8 cellular contexts compared by ENCODE assay signal in genomic region chr2:132268533-132269518, GRCh38.
A peak's percentile ranks its signal among the peaks of the same experiment; 100 is the strongest.
DNase-seq lines count a peak whose midpoint lies in the region; ATAC-seq and TF ChIP-seq lines count a peak whose summit lies in the region.
"Not testable (repeated sequence)": the region's sequence is repeated elsewhere in the genome, so short reads cannot be mapped to it uniquely, and the experiment has no call there.

No MANE protein-coding gene starts in this region.

- peak overlapping the region in 1 of 2 experiments; percentile 60; a peak in 1 of 4 replicates for H4K8ac ChIP-seq in IMR-90 (ENCODE audit: low read depth in 2 of 2, low read length in 2 of 2)

- H3K9me3 Mint-ChIP-seq in activated naive CD4-positive, alpha-beta T cell treated with anti-CD3 and anti-CD28 coated beads, Interleukin-2, amount 50 U/mL, for 24 hours, result not testable (repeated sequence)

- H3K4me1 Mint-ChIP-seq in activated naive CD4-positive, alpha-beta T cell treated with anti-CD3 and anti-CD28 coated beads, Interleukin-2, amount 50 U/mL, for 24 hours, result not testable (repeated sequence)

- not testable (repeated sequence) for TF ChIP-seq POLR2A in IMR-90 (IDR thresholded peaks at IDR 0.05; ENCODE audit: low read depth, low read length); esophagus squamous epithelium (IDR thresholded peaks at IDR 0.05); tibial nerve (IDR thresholded peaks at IDR 0.05)

- not testable (repeated sequence) for H3K23ac ChIP-seq in IMR-90 (ENCODE audit: low read depth, low read length)

- H3K4me1 ChIP-seq in IMR-90 (ENCODE audit: control insufficient read depth, insufficient read depth, low read length), result not testable (repeated sequence)
- H3K4me1 ChIP-seq in esophagus squamous epithelium (peaks cover 6 to 21% (median 10%) of the 10 kb centered on the region in 3 donors), tibial nerve (peaks cover 0 to 16% (median 3%) of the 10 kb centered on the region in 4 donors)

- H4K20me1 ChIP-seq in IMR-90 (ENCODE audit: insufficient read depth, low read length), result not testable (repeated sequence)

- CTCF ChIA-PET in IMR-90 (lab: Yijun Ruan, JAX), result not testable (repeated sequence)

- TF ChIP-seq CTCF in GM06990 (IDR thresholded peaks at IDR 0.05; ENCODE audit: insufficient read depth, low read length, poor library complexity, severe bottlenecking), result peak; percentile 61
- TF ChIP-seq CTCF in IMR-90 (conservative IDR thresholded peaks at IDR 0.05; ENCODE audit: low read depth, low read length), result peak; percentile 47
- TF ChIP-seq CTCF in VCaP (conservative IDR thresholded peaks at IDR 0.05), result peak; percentile 80
- TF ChIP-seq CTCF in esophagus squamous epithelium (IDR thresholded peaks at IDR 0.05), result peak in 5 of 6 experiments; percentile 51 to 88 (median 70)
- peak; percentile 53 for TF ChIP-seq CTCF in retinal pigment epithelial cell (conservative IDR thresholded peaks at IDR 0.05; ENCODE audit: low read depth, low read length)
- TF ChIP-seq CTCF in tibial nerve (IDR thresholded peaks at IDR 0.05), result peak in 4 of 5 experiments; percentile 16 to 44 (median 36)

- not testable (repeated sequence) for DNase-seq in GM06990 (ENCODE audit: extremely low read depth, insufficient read length); esophagus squamous epithelium (lab: John Stamatoyannopoulos, UW)
- peak; percentile 41 for DNase-seq in IMR-90
- peak; percentile 74 to 77 for DNase-seq in left colon
- DNase-seq in retinal pigment epithelial cell (ENCODE audit: low read depth), result peak; percentile 20
- DNase-seq in tibial nerve (ENCODE audit: low spot score in 2 of 2), result peak in 1 of 2 donors; percentile 10

- POLR2A ChIA-PET in IMR-90 (lab: Charles Lee; ENCODE audit: unreplicated experiment), result not testable (repeated sequence)

- H2BK5ac ChIP-seq in IMR-90 (ENCODE audit: low read depth, low read length, poor library complexity, severe bottlenecking), result not testable (repeated sequence)

- H3K4me3 ChIP-seq in GM06990 (replicated peaks; ENCODE audit: low read depth, low read length); IMR-90 (ENCODE audit: insufficient read depth, low read depth, low read length): not testable (repeated sequence)
- H3K4me3 ChIP-seq in esophagus squamous epithelium (peak overlapping the region; percentile 11 to 53 (median 36)), retinal pigment epithelial cell (ENCODE audit: low read length) (peak overlapping the region; percentile 30), tibial nerve (peak overlapping the region; percentile 18 to 44 (median 35))

- H2AFZ ChIP-seq in IMR-90 (replicated peaks; ENCODE audit: low read length, poor library complexity), result not testable (repeated sequence)

- H3K9me1 ChIP-seq in IMR-90 (ENCODE audit: insufficient read depth, low read length), result not testable (repeated sequence)

- not testable (repeated sequence) for BruUV-seq in IMR-90 (replicated peaks; lab: Mats Ljungman, UMichigan)

- not testable (repeated sequence) for H3K27ac Mint-ChIP-seq in activated naive CD4-positive, alpha-beta T cell treated with anti-CD3 and anti-CD28 coated beads, Interleukin-2, amount 50 U/mL, for 24 hours

- H2AK5ac ChIP-seq in IMR-90 (ENCODE audit: low read depth, low read length), result not testable (repeated sequence)

- H2BK120ac ChIP-seq in IMR-90 (ENCODE audit: low read depth, low read length), result not testable (repeated sequence)

- H3K36me3 ChIP-seq in GM06990 (ENCODE audit: control insufficient read depth, insufficient read depth, low read length); IMR-90 (ENCODE audit: control insufficient read depth, insufficient read depth, low read length); esophagus squamous epithelium; tibial nerve: not testable (repeated sequence)

- not testable (repeated sequence) for H4K5ac ChIP-seq in IMR-90 (ENCODE audit: low read depth, low read length)

- not testable (repeated sequence) for TF ChIP-seq EP300 in tibial nerve (IDR thresholded peaks at IDR 0.05)

- not testable (repeated sequence) for H3K27me3 ChIP-seq in GM06990 (replicated peaks; ENCODE audit: control insufficient read depth, insufficient read depth, low read length); IMR-90 (ENCODE audit: control insufficient read depth, insufficient read depth, low read length)
- H3K27me3 ChIP-seq in esophagus squamous epithelium (peaks cover 0 to 19% (median 0%) of the 10 kb centered on the region in 4 donors), tibial nerve (peaks cover 0 to 12% of the 10 kb centered on the region in 2 donors)

- peak; percentile 70 for TF ChIP-seq RAD21 in IMR-90 (IDR thresholded peaks at IDR 0.05; ENCODE audit: low read length)

- not testable (repeated sequence) for H3K9ac ChIP-seq in IMR-90 (ENCODE audit: low read depth, low read length)

- H3K36me3 Mint-ChIP-seq in activated naive CD4-positive, alpha-beta T cell treated with anti-CD3 and anti-CD28 coated beads, Interleukin-2, amount 50 U/mL, for 24 hours, result not testable (repeated sequence)

- H3K27me3 Mint-ChIP-seq in activated naive CD4-positive, alpha-beta T cell treated with anti-CD3 and anti-CD28 coated beads, Interleukin-2, amount 50 U/mL, for 24 hours, result not testable (repeated sequence)

- not testable (repeated sequence) for H2BK20ac ChIP-seq in IMR-90 (ENCODE audit: low read depth, low read length)

- in situ Hi-C loops in IMR-90 (cut with MboI; ENCODE audit: low sequenced_read_pairs), result not testable (repeated sequence)

- intact Hi-C loops in IMR-90 (cut with micrococcal nuclease), result loop anchor here (5.0 to 10.0 kb wide), 2 partner anchors 178 to 896 kb away; no protein-coding TSS in a partner anchor
- intact Hi-C loops in esophagus squamous epithelium (cut with DNase I); left colon (cut with DNase I, micrococcal nuclease): not testable (repeated sequence)

- H3K27ac ChIP-seq in IMR-90 (ENCODE audit: insufficient read depth, low read length); tibial nerve: not testable (repeated sequence)
- peak overlapping the region; percentile 40; the same call in 1 of the 2 replicates for H3K27ac ChIP-seq in VCaP
- H3K27ac ChIP-seq in esophagus squamous epithelium, result peak overlapping the region in 3 of 4 donors; percentile 33 to 65 (median 52)

- H4K91ac ChIP-seq in IMR-90 (ENCODE audit: insufficient read depth, low read depth, low read length), result not testable (repeated sequence)

- H3K79me1 ChIP-seq in IMR-90 (ENCODE audit: low read depth in 1 of 2, low read length in 2 of 2), result not testable (repeated sequence)

- ATAC-seq in IMR-90 (ENCODE audit: low read depth) (peak; percentile 47; the same call in 1 of the 2 replicates), left colon (peak; percentile 54)

- H3K18ac ChIP-seq in IMR-90 (ENCODE audit: low read depth, low read length), result not testable (repeated sequence)

- peak overlapping the region; percentile 94 for H3K4me2 ChIP-seq in IMR-90 (ENCODE audit: low read depth, low read length)

- H2AK9ac ChIP-seq in IMR-90 (replicated peaks; ENCODE audit: low read depth, low read length, poor library complexity), result not testable (repeated sequence)

- dilution Hi-C loops in IMR-90 (cut with HindIII; ENCODE audit: low sequenced_read_pairs, unreplicated experiment), result not testable (repeated sequence)

- H3K56ac ChIP-seq in IMR-90 (ENCODE audit: extremely low read depth, insufficient read depth, low read length), result not testable (repeated sequence)

- H3K4ac ChIP-seq in IMR-90 (ENCODE audit: low read depth, low read length), result not testable (repeated sequence)

- H3K4me3 Mint-ChIP-seq in activated naive CD4-positive, alpha-beta T cell treated with anti-CD3 and anti-CD28 coated beads, Interleukin-2, amount 50 U/mL, for 24 hours, result peak overlapping the region; percentile 49

- not testable (repeated sequence) for H3K14ac ChIP-seq in IMR-90 (replicated peaks; ENCODE audit: low read depth, low read length)

- not testable (repeated sequence) for H2BK15ac ChIP-seq in IMR-90 (ENCODE audit: low read depth, low read length)

- WGBS in IMR-90 (ENCODE audit: extremely low coverage in 2 of 2, insufficient read length in 1 of 2), 2 experiments, result 43% methylated on average over 3 of the region's 31 CpGs; no CpG with 5 or more reads in 1 of the 2 experiments
- 36% methylated on average over 21 to 22 of the region's 31 CpGs for WGBS in esophagus squamous epithelium, 2 donors
- WGBS in tibial nerve, 2 donors, result 52 to 58% methylated on average over 31 of the region's 31 CpGs

- H3K9me3 ChIP-seq in IMR-90 (ENCODE audit: control insufficient read depth, insufficient read depth, low read length); esophagus squamous epithelium; tibial nerve: not testable (repeated sequence)
